ENCODE assay signal across 8 cellular contexts in the genomic region with DNA sequence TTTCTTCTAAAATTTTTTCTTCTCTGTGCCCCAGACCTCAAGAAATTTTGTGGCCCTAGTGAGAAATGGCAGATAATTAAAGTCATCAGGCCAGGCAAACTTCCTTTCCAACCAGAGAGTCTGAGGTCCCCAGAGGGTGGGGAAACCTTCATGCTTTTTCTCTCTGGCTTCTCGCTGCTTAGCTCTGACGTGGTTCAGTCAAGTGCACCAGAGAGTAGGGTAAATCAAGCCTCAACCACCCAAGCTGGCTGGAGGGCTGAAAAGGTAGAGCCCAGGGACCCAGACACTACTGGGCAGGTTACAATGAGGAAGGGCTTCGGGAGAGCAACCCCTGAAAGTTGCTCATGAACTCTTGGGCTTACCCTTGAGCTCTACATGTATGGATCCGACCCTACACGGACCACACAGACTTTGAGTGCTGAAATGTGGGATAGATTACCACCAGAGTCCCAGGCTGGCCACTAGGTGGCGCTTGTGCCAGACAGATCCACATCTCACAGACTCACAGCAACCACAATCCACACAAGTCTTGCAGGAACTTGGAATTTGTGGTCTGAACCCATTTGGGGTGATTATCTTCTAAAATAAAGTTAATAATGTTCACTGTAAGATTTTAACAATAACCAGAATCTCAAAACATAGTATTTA.
DNase-seq lines count a peak whose midpoint lies in the region; ATAC-seq and TF ChIP-seq lines count a peak whose summit lies in the region.
"Not testable (repeated sequence)": the region's sequence is repeated elsewhere in the genome, so short reads cannot be mapped to it uniquely, and the experiment has no call there.

No MANE protein-coding gene starts in this region.

- H3K27me3 ChIP-seq in A673 (replicated peaks; ENCODE audit: insufficient read depth, low read depth, low read length, poor library complexity); hepatocyte; prostate gland (replicated peaks; ENCODE audit: insufficient read depth): not testable (repeated sequence)

- not testable (repeated sequence) for H3K4me2 ChIP-seq in hepatocyte

- H3K36me3 ChIP-seq in A673 (ENCODE audit: insufficient read depth, low read length, poor library complexity, severe bottlenecking); hepatocyte (replicated peaks; ENCODE audit: insufficient read depth, low read depth); prostate gland: not testable (repeated sequence)

- H3K9me3 ChIP-seq in A673 (ENCODE audit: low read depth, low read length, poor library complexity, severe bottlenecking); T-helper 17 cell (ENCODE audit: control insufficient read depth, low read length, poor library complexity, severe bottlenecking); hepatocyte (ENCODE audit: low read depth); prostate gland: not testable (repeated sequence)

- peaks cover 34% of the 10 kb centered on the region for H3K27me3 Mint-ChIP-seq in T-helper 17 cell

- TF ChIP-seq CTCF in A673 (conservative IDR thresholded peaks at IDR 0.05; ENCODE audit: low read depth, low read length) (0 out of 2 replicates have a peak, but pooled peaks have one; percentile 12), hepatocyte (IDR thresholded peaks at IDR 0.05; ENCODE audit: poor library complexity) (peak; percentile 37), prostate gland (IDR thresholded peaks at IDR 0.05) (peak in 1 of 4 experiments; percentile 16)

- POLR2A ChIA-PET in A673 (lab: Charles Lee; ENCODE audit: low non-redundant PET) = not testable (repeated sequence)

- H3K9me2 ChIP-seq in hepatocyte (replicated peaks; ENCODE audit: insufficient read depth) = not testable (repeated sequence)

- H3K79me2 ChIP-seq in hepatocyte = not testable (repeated sequence)

- TF ChIP-seq POLR2A in prostate gland (IDR thresholded peaks at IDR 0.05) = not testable (repeated sequence)

- not testable (repeated sequence) for H3K36me3 Mint-ChIP-seq in T-helper 17 cell (ENCODE audit: low read depth)

- H3K27ac ChIP-seq in A673 (ENCODE audit: low read depth, low read length, poor library complexity, severe bottlenecking); hepatocyte; prostate gland: not testable (repeated sequence)

- BruUV-seq in A673 (replicated peaks; lab: Mats Ljungman, UMichigan) = not testable (repeated sequence)

- H3K4me1 ChIP-seq in A673 (ENCODE audit: insufficient read depth, low read length, poor library complexity, severe bottlenecking); hepatocyte (ENCODE audit: insufficient read depth); prostate gland (replicated peaks): not testable (repeated sequence)

- not testable (repeated sequence) for H3K4me3 Mint-ChIP-seq in T-helper 17 cell

- not testable (repeated sequence) for H4K20me1 ChIP-seq in hepatocyte (ENCODE audit: insufficient read depth, poor library complexity, severe bottlenecking)

- intact Hi-C loops in A673 (cut with micrococcal nuclease; ENCODE audit: unreplicated experiment) = loop anchor here (5.0 kb wide), 1 partner anchor 217 kb away; no protein-coding TSS in a partner anchor
- intact Hi-C loops in prostate gland (cut with DNase I) = not testable (repeated sequence)

- WGBS in hepatocyte (ENCODE audit: low lambda C conversion rate, missing lambda C conversion rate) = 20% methylated on average over 1 of the region's 6 CpGs
- WGBS in prostate gland = 0% methylated on average over 2 of the region's 6 CpGs

- not testable (repeated sequence) for H3K4me1 Mint-ChIP-seq in T-helper 17 cell

- not testable (repeated sequence) for H2AFZ ChIP-seq in hepatocyte

- CTCF ChIA-PET in A673 (lab: Charles Lee) = not testable (repeated sequence)

- not testable (repeated sequence) for H3K4me3 ChIP-seq in A673 (ENCODE audit: low read depth, low read length, poor library complexity, severe bottlenecking); hepatocyte; prostate gland

- ATAC-seq in GM21390 (IDR thresholded peaks at IDR 0.05; ENCODE audit: unreplicated experiment) (peak; percentile 48), T-helper 17 cell (peak; percentile 54)

- not testable (repeated sequence) for H3K27ac Mint-ChIP-seq in T-helper 17 cell

- not testable (repeated sequence) for DNase-seq in A673 (ENCODE audit: low spot score); hepatocyte (ENCODE audit: low spot score)
- peak; percentile 22 to 45 (median 25) for DNase-seq in T-helper 17 cell
- peak; percentile 63 for DNase-seq in activated T-cell treated with anti-CD3 and anti-CD28 coated beads, Interleukin-2, amount 50 U/mL, for 1 hour
- peak; percentile 29 for DNase-seq in central memory CD4-positive, alpha-beta T cell
- peak; percentile 20 for DNase-seq in prostate gland (ENCODE audit: low spot score)
- peak; percentile 10 to 32 for DNase-seq in stimulated activated CD8-positive, alpha-beta memory T cell treated with anti-CD3 and anti-CD28 coated beads, Interleukin-15, amount 100 ng/mL, for 48 hours (ENCODE audit: low read depth in 2 of 2)
